In the genomic region with DNA sequence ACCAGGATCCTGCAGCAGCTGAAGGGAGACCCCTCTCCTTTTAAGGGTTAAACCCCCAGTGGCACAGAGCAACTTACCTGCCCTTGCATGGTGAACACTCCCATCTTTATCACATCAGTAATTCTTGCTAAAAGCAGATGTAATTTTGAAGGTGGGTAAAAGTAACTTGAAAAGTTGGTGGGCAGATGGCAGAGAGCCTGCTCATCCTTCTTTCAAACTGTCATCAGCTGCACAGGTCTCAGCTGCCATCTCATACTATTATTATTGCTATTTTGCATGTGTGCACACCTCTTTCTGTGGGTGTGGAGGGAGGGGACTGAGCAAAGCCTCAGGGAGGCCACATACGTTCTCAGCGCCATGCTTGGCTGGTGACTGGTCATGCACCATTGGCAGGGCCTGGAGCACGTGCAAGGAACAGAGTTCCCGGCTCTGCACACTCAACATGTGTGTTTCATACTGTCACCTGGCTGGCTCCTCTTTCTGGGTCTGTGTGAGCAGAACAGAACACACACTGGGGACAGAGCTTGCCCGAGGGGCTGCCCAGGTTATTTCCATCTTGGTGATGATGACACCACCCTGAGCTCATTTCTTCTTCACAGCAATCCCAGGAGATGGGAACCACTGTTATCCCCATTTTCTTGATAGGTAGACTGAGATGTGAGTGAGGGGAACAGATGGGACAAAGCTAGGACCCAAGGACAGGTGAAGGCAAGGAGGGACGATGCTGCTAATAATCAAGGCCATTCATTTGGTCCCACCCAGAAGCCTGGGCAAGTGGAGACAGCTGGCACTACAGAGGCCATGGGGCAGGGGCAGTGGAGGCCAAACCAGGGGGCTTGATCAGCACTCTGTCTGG, we compare ENCODE assay signal across 10 cellular contexts.
DNase-seq lines count a peak whose midpoint lies in the region; ATAC-seq lines count a peak whose summit lies in the region.
"Had no signal": no experiment of that assay in that cellular context is flagged by ENCODE, and none has a peak within 500 bp of the region (broad histone marks: within the 10 kb centered on the region; RNA-seq: fewer than 3 reads in every experiment).

No MANE protein-coding gene starts in this region.

- DNase-seq in sciatic nerve (ENCODE audit: low spot score) (peak; percentile 47), GF-D8 (lab: John Stamatoyannopoulos, UW) (no peak), 8988T (no peak)
- DNase-seq in activated T-cell treated with anti-CD3 and anti-CD28 coated beads, Interleukin-2, amount 50 U/mL, for 4 hours: no peak
- DNase-seq: H9, lower lobe of right lung, NCI-H82 had no signal

- no peaks in the 10 kb centered on the region for H3K9me3 Mint-ChIP-seq in activated T-cell treated with anti-CD3 and anti-CD28 coated beads, Interleukin-2, amount 50 U/mL, for 4 hours

- intact Hi-C loops in sciatic nerve (cut with DNase I): no loop called here

- ATAC-seq in GM18909 (IDR thresholded peaks at IDR 0.05; ENCODE audit: poor library complexity, unreplicated experiment) (peak; percentile 82), GM21737 (IDR thresholded peaks at IDR 0.05; ENCODE audit: unreplicated experiment) (peak; percentile 75), HG03520 (IDR thresholded peaks at IDR 0.05; ENCODE audit: unreplicated experiment) (peak; percentile 85), sciatic nerve (no peak)
- no peak for ATAC-seq in activated T-cell treated with anti-CD3 and anti-CD28 coated beads, Interleukin-2, amount 50 U/mL, for 4 hours

- H3K4me1 Mint-ChIP-seq in activated T-cell treated with anti-CD3 and anti-CD28 coated beads, Interleukin-2, amount 50 U/mL, for 4 hours (ENCODE audit: low read depth): peaks cover 1% of the 10 kb centered on the region

- H3K4me3 Mint-ChIP-seq in activated T-cell treated with anti-CD3 and anti-CD28 coated beads, Interleukin-2, amount 50 U/mL, for 4 hours: no peak overlapping the region
- H3K4me3 Mint-ChIP-seq: H9 had no signal

- no peaks in the 10 kb centered on the region for H3K36me3 Mint-ChIP-seq in activated T-cell treated with anti-CD3 and anti-CD28 coated beads, Interleukin-2, amount 50 U/mL, for 4 hours (ENCODE audit: insufficient read depth)

- H3K27me3 Mint-ChIP-seq in activated T-cell treated with anti-CD3 and anti-CD28 coated beads, Interleukin-2, amount 50 U/mL, for 4 hours (ENCODE audit: low read depth): no peaks in the 10 kb centered on the region

Comparison
In these comparisons a context has a peak if more than half of its experiments do, and no peak if none do; other contexts are left out.
1. ATAC-seq: peak in GM18909 (single experiment), GM21737 (single experiment) and HG03520 (single experiment); none in sciatic nerve (single experiment) and activated T-cell treated with anti-CD3 and anti-CD28 coated beads, Interleukin-2, amount 50 U/mL, for 4 hours (0 of 2).